ENCODE assay signal across 25 cellular contexts in the genomic region with DNA sequence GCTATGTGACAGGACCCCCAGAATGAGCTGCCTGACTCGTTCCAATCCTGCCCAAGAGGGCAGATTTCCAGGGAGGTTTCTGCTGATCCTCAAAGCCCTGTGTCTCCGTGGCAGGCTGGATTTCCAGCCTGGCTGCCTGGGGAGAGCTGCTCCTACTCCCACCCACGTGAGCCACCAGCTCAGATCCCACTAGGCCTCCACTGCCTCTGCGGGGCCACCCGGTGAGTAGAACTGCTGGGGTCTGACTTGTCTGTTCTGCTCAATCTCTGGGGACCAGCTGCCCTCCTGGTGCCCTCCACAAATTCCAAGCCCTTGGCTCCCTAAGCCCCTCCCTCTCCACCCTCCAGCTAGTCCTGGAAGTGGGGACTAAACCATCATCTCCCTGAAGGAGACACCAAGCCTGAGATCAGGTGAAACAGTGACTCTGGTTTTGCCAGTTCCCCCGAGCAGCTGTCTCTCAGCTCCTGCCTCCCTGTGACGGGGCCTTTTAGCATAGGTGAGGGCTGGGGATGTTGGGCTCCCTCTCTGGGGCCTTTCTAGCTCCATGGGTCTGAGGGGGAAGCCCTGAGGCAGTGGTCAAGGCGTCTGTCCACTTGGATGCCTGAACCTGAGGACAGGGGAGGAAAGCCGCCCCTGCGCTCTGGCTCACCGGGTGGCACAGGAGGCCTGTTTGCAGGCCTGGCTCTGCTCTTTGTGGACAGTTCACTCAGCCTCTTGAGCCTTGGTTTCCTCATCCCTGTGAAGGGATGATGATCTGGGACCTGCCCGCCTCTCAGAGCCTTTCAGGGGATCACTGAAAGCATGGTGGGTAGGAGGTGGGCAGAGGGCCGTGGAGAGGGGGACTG. TPM values are rescaled to one million over a fixed set of nuclear protein-coding genes. Genes with fewer than 3 reads are reported as not detected.
DNase-seq lines count a peak whose midpoint lies in the region; ATAC-seq and TF ChIP-seq lines count a peak whose summit lies in the region.
"Had no signal": no experiment of that assay in that cellular context is flagged by ENCODE, and none has a peak within 500 bp of the region (broad histone marks: within the 10 kb centered on the region; RNA-seq: fewer than 3 reads in every experiment).

No MANE protein-coding gene starts in this region.

- H2BK120ac ChIP-seq in H9 (ENCODE audit: low read depth, low read length, poor library complexity, severe bottlenecking): no peak overlapping the region

- WGBS in H9 (ENCODE audit: extremely low coverage, insufficient read length, low lambda C conversion rate): no CpG with 5 or more reads among the region's 13 CpGs
- WGBS in endodermal cell (ENCODE audit: insufficient coverage in 1 of 2, insufficient read length in 1 of 2), 2 experiments: 83% methylated on average over 7 to 13 of the region's 13 CpGs
- 69 to 83% (median 74%) methylated on average over 11 to 13 of the region's 13 CpGs for WGBS in spleen, 5 donors
- WGBS in right cardiac atrium: 73% methylated on average over 13 of the region's 13 CpGs

- H3K56ac ChIP-seq in H9 (ENCODE audit: insufficient read length, low read depth, low read length): no peak overlapping the region

- H3K23me2 ChIP-seq in H9 (ENCODE audit: insufficient read length, low read depth, low read length, poor library complexity, severe bottlenecking): no peaks in the 10 kb centered on the region

- H3K27me3 ChIP-seq in H9 (ENCODE audit: insufficient read depth, low read length) (no peaks in the 10 kb centered on the region), endodermal cell (ENCODE audit: control insufficient read depth, insufficient read depth, low read length, poor library complexity, severe bottlenecking) (no peaks in the 10 kb centered on the region), spleen (replicated peaks in 1 of 7) (peaks cover 0 to 18% (median under 1%) of the 10 kb centered on the region in 7 donors), right cardiac atrium (ENCODE audit: control insufficient read depth, insufficient read depth) (no peaks in the 10 kb centered on the region)

- H3K23ac ChIP-seq in H9 (ENCODE audit: insufficient read length, low read depth, low read length): no peak overlapping the region

- H3K79me2 ChIP-seq in H9 (ENCODE audit: insufficient read depth, low read length): no peaks in the 10 kb centered on the region; the same call in 1 of the 2 replicates

- peaks cover 19% of the 10 kb centered on the region for H3K36me3 ChIP-seq in endodermal cell (ENCODE audit: control insufficient read depth, insufficient read depth, low read length)
- no peaks in the 10 kb centered on the region for H3K36me3 ChIP-seq in spleen

- H3K18ac ChIP-seq in H9 (ENCODE audit: insufficient read length, low read depth, low read length): no peak overlapping the region

- H3K79me1 ChIP-seq in H9 (ENCODE audit: insufficient read depth, low read depth, low read length, poor library complexity, severe bottlenecking): peaks cover 5% of the 10 kb centered on the region

- H3K4ac ChIP-seq in H9 (ENCODE audit: low read depth, low read length): no peak overlapping the region

- H4K91ac ChIP-seq in H9 (ENCODE audit: insufficient read length, low read depth, low read length): no peak overlapping the region

- H3K27me3 Mint-ChIP-seq in H9 (ENCODE audit: low read depth): peaks cover 8% of the 10 kb centered on the region
- no peaks in the 10 kb centered on the region for H3K27me3 Mint-ChIP-seq in endodermal cell (ENCODE audit: insufficient read depth)

- no peak overlapping the region for H3K4me3 ChIP-seq in endodermal cell (ENCODE audit: low read length)
- H3K4me3 ChIP-seq in spleen: no peak overlapping the region
- no peak overlapping the region for H3K4me3 ChIP-seq in right cardiac atrium (ENCODE audit: low read length)
- H3K4me3 ChIP-seq: GM12878, GM23248, HAP-1, SK-N-MC had no signal

- H4K8ac ChIP-seq in H9 (replicated peaks; ENCODE audit: insufficient read length, low read depth, low read length): no peak overlapping the region

- TF ChIP-seq CTCF in GM13976 (IDR thresholded peaks at IDR 0.05; ENCODE audit: borderline replicate concordance, control extremely low read depth, extremely low read depth, insufficient read depth, missing control alignments): no peak
- TF ChIP-seq CTCF in H9 (conservative IDR thresholded peaks at IDR 0.05): no peak
- TF ChIP-seq CTCF in endodermal cell (conservative IDR thresholded peaks at IDR 0.05): no peak
- TF ChIP-seq CTCF in spleen (IDR thresholded peaks at IDR 0.05 in 8 of 11, conservative IDR thresholded peaks at IDR 0.05 in 3 of 11): no peak

- H3K4me3 Mint-ChIP-seq in H9 (no peak overlapping the region), endodermal cell (no peak overlapping the region)
- H3K4me3 Mint-ChIP-seq: CD8-positive, alpha-beta T cell had no signal

- no peak overlapping the region for H3K14ac ChIP-seq in H9 (ENCODE audit: insufficient read depth, low read length)

- in situ Hi-C loops in GM13976 (cut with MboI; ENCODE audit: low sequenced_read_pairs, unreplicated experiment): loop anchor here (5.0 kb wide), 1 partner anchor 118 kb away; no protein-coding TSS in a partner anchor

- peaks cover 16 to 26% (median 23%) of the 10 kb centered on the region in 3 experiments for H3K36me3 Mint-ChIP-seq in H9 (ENCODE audit: insufficient read depth in 1 of 3, low read depth in 3 of 3)
- H3K36me3 Mint-ChIP-seq in endodermal cell (ENCODE audit: low read depth): peaks cover 24% of the 10 kb centered on the region

- no peak overlapping the region for H2AFZ ChIP-seq in H9 (ENCODE audit: low read length)
- H2AFZ ChIP-seq: GM23248 had no signal

- H2AK5ac ChIP-seq in H9 (ENCODE audit: insufficient read length, low read length): no peak overlapping the region

- no peaks in the 10 kb centered on the region for H4K20me1 ChIP-seq in H9 (ENCODE audit: control insufficient read depth, insufficient read depth, insufficient read length)

- H3K4me1 ChIP-seq in H9 (ENCODE audit: insufficient read depth, low read length): peaks cover 5% of the 10 kb centered on the region; the same call in 1 of the 2 replicates
- no peaks in the 10 kb centered on the region for H3K4me1 ChIP-seq in endodermal cell (ENCODE audit: control insufficient read depth, insufficient read depth, low read length)
- peaks cover 0 to 7% (median 3%) of the 10 kb centered on the region in 6 donors for H3K4me1 ChIP-seq in spleen
- H3K4me1 ChIP-seq in right cardiac atrium (ENCODE audit: control insufficient read depth, insufficient read depth, low read length): no peaks in the 10 kb centered on the region
- H3K4me1 ChIP-seq: HAP-1 had no signal

- no peak overlapping the region for H2BK15ac ChIP-seq in H9 (ENCODE audit: low read depth, low read length)

- H3K4me1 Mint-ChIP-seq in H9 (peaks cover 15 to 21% of the 10 kb centered on the region in 2 experiments), endodermal cell (peaks cover 5% of the 10 kb centered on the region)

- no peak overlapping the region for H2BK5ac ChIP-seq in H9 (ENCODE audit: insufficient read length, low read length)

- intact Hi-C loops in spleen (cut with DNase I; ENCODE audit: low total_unique reads): no loop called here
- intact Hi-C loops in right cardiac atrium (cut with DNase I): loop anchor here (5.0 to 10.0 kb wide), 3 partner anchors 118 to 221 kb away; a partner anchor contains a TSS

- no peak overlapping the region for H2BK20ac ChIP-seq in H9 (ENCODE audit: low read depth, low read length, poor library complexity, severe bottlenecking)

- no peak for TF ChIP-seq POLR2A in spleen (IDR thresholded peaks at IDR 0.05)

- no peak for ATAC-seq in right cardiac atrium
- ATAC-seq in HG03565 (IDR thresholded peaks at IDR 0.05; ENCODE audit: unreplicated experiment): no peak
- ATAC-seq: CD8-positive, alpha-beta T cell; GM12878 had no signal

- no peak overlapping the region for H4K5ac ChIP-seq in H9 (ENCODE audit: insufficient read length, low read depth, low read length)

- no peak overlapping the region for H3K27ac ChIP-seq in H9 (ENCODE audit: insufficient read length, low read depth, low read length)
- H3K27ac ChIP-seq in endodermal cell (ENCODE audit: low read depth, low read length): no peak overlapping the region
- H3K27ac ChIP-seq in spleen: no peak overlapping the region
- no peak overlapping the region for H3K27ac ChIP-seq in right cardiac atrium (ENCODE audit: low read length)
- H3K27ac ChIP-seq: GM23248, SK-N-MC had no signal

- H2BK12ac ChIP-seq in H9 (ENCODE audit: insufficient read length, low read depth, low read length): no peak overlapping the region

- H3K4me2 ChIP-seq in H9 (ENCODE audit: insufficient read depth, insufficient read length, low read length): no peak overlapping the region

- H3K9me3 ChIP-seq in H9 (ENCODE audit: control insufficient read depth, low read depth, low read length) (no peaks in the 10 kb centered on the region), endodermal cell (ENCODE audit: control insufficient read depth, low read length) (no peaks in the 10 kb centered on the region), spleen (no peaks in the 10 kb centered on the region), right cardiac atrium (ENCODE audit: control insufficient read depth, low read length) (no peaks in the 10 kb centered on the region)
- H3K9me3 ChIP-seq: Caco-2, HAP-1 had no signal

- H3K9me3 Mint-ChIP-seq in H9 (no peaks in the 10 kb centered on the region), endodermal cell (no peaks in the 10 kb centered on the region)
- H3K9me3 Mint-ChIP-seq: CD8-positive, alpha-beta T cell had no signal

- DNase-seq in GM13976 (ENCODE audit: low spot score) (peak; percentile 20), H9 (peak; percentile 30), endodermal cell (peak; percentile 35), spleen (peak; percentile 65), NCI-H1930 (lab: John Stamatoyannopoulos, UW) (no peak), amygdala (lab: John Stamatoyannopoulos, UW) (no peak), right cardiac atrium (no peak)
- DNase-seq: C1 segment of cervical spinal cord, DMS79, EL, GDM1, GM23248, IMR-90, KG1, MM.1S, NCI-H2081, NCI-H2227 treated with DMSO at 0.1 percent for 48 hours, NCI-H526 treated with DMSO at 0.1 percent for 48 hours, SHP77 treated with DMSO at 0.1 percent for 48 hours had no signal

- no peak overlapping the region for H3K9ac ChIP-seq in H9 (ENCODE audit: extremely low read depth, insufficient read length, low read length)
- H3K9ac ChIP-seq in endodermal cell (ENCODE audit: extremely low read depth, low read length, poor library complexity, severe bottlenecking): no peak overlapping the region
- H3K9ac ChIP-seq: GM23248 had no signal

- no peak overlapping the region for H3T11ph ChIP-seq in H9 (ENCODE audit: low read length)

- H3K27ac Mint-ChIP-seq in H9 (peak overlapping the region in 1 of 3 experiments; percentile 11; a peak in 1 of 7 replicates), endodermal cell (no peak overlapping the region)
- H3K27ac Mint-ChIP-seq: CD8-positive, alpha-beta T cell had no signal

RNA-seq across cellular contexts. Expression of a gene that starts 5.6 kb away (rescaled TPM):
- total RNA-seq in H9 (2021): 13.7 and 14.7 TPM in 2 replicates
- 10 to 100 TPM; 27.1 to 42.0 TPM for total RNA-seq in endodermal cell
- 12.0 TPM for polyA plus RNA-seq in endodermal cell (2013, experiment 1 of 2)
- 10.8 TPM for polyA plus RNA-seq in endodermal cell (2013, experiment 2 of 2)
- total RNA-seq in spleen: 1 to 10 TPM in 6 of 7 donors, under 1 TPM in 1; 0.77 to 2.8 (median 1.8) TPM
- 1 to 10 TPM; 1.6 to 3.2 (median 1.7) TPM for polyA plus RNA-seq in spleen
- 1 to 10 TPM; 4.6 to 8.7 (median 6.7) TPM for total RNA-seq in right cardiac atrium
- 5.6 TPM for polyA plus RNA-seq in right cardiac atrium
- total RNA-seq: GM23248 had no signal

Comparison
In these comparisons a context has a peak if more than half of its experiments do, and no peak if none do; other contexts are left out.
1. DNase-seq: peak in GM13976 (single experiment), H9 (single experiment), endodermal cell (single experiment) and spleen (single experiment); none in NCI-H1930 (0 of 2), amygdala (0 of 56) and right cardiac atrium (0 of 3).